8 cellular contexts compared by ENCODE assay signal in genomic region chr2:169827272-169828140, GRCh38. TPM values are rescaled to one million over a fixed set of nuclear protein-coding genes. Genes with fewer than 3 reads are reported as not detected.
DNase-seq lines count a peak whose midpoint lies in the region; ATAC-seq and TF ChIP-seq lines count a peak whose summit lies in the region.

UBR3 (plus strand) TSS chr2:169827454; CDS start chr2:169827508, 54 bp downstream.

- ATAC-seq in GM19372 (IDR thresholded peaks at IDR 0.05; ENCODE audit: low read depth, unreplicated experiment) (peak; percentile 70), HG03521 (IDR thresholded peaks at IDR 0.05; ENCODE audit: unreplicated experiment) (peak; percentile 80)

- intact Hi-C loops in CD14-positive monocyte (cut with micrococcal nuclease) (loop anchor here (10.0 kb wide), 3 partner anchors 107 to 253 kb away; partner anchors contain the start of genes FASTKD1 (in 1 of the 2) and PPIG (in 1 of the 2)), dorsolateral prefrontal cortex (cut with DNase I) (loop anchor here in 1 of 2 donors (10.0 kb wide), 1 partner anchor 47 kb away; no protein-coding TSS in a partner anchor), lower leg skin (cut with DNase I; ENCODE audit: low total_unique reads) (no loop called here)

- POLR2A ChIA-PET in activated CD4-positive, alpha-beta memory T cell treated with anti-CD3 and anti-CD28 coated beads, Interleukin-2, amount 10 ng/mL, durations not matched to agents 7 days and 5 days (lab: Charles Lee), result interaction anchor here (0.7 to 2.4 kb wide), 13 partner anchors 9 to 255 kb away, joined by 3 to 20 read pairs (median 4); partner anchors contain the start of genes CFAP210, PHOSPHO2 and SSB

- peak within 1 kb of the TSS; percentile 29 to 97 (median 82) for H3K27ac ChIP-seq in dorsolateral prefrontal cortex

- peaks cover 42% of the 10 kb centered on the region for H3K4me1 Mint-ChIP-seq in CD14-positive monocyte
- H3K4me1 Mint-ChIP-seq in activated CD4-positive, alpha-beta memory T cell treated with anti-CD3 and anti-CD28 coated beads, Interleukin-2, amount 10 ng/mL, durations not matched to agents 7 days and 5 days, result peaks cover 47% of the 10 kb centered on the region

- peak within 1 kb of the TSS; percentile 80 to 94 (median 89) for H3K27ac Mint-ChIP-seq in CD14-positive monocyte
- peak within 1 kb of the TSS; percentile 80 for H3K27ac Mint-ChIP-seq in activated CD4-positive, alpha-beta memory T cell treated with anti-CD3 and anti-CD28 coated beads, Interleukin-2, amount 10 ng/mL, durations not matched to agents 7 days and 5 days

- peak within 1 kb of the TSS; percentile 89 to 100 for H3K4me3 Mint-ChIP-seq in CD14-positive monocyte
- peak within 1 kb of the TSS; percentile 93 for H3K4me3 Mint-ChIP-seq in activated CD4-positive, alpha-beta memory T cell treated with anti-CD3 and anti-CD28 coated beads, Interleukin-2, amount 10 ng/mL, durations not matched to agents 7 days and 5 days

- CTCF ChIA-PET in activated CD4-positive, alpha-beta memory T cell treated with anti-CD3 and anti-CD28 coated beads, Interleukin-2, amount 10 ng/mL, durations not matched to agents 7 days and 5 days (lab: Charles Lee), result interaction anchor here (0.9 to 2.2 kb wide), 11 partner anchors 13 to 1101 kb away, joined by 3 to 8 read pairs (median 3); partner anchors contain the start of genes GORASP2 and SSB

- peaks cover 0 to 1% (median 0%) of the 10 kb centered on the region in 7 donors for H3K9me3 Mint-ChIP-seq in CD14-positive monocyte
- no peaks in the 10 kb centered on the region for H3K9me3 Mint-ChIP-seq in activated CD4-positive, alpha-beta memory T cell treated with anti-CD3 and anti-CD28 coated beads, Interleukin-2, amount 10 ng/mL, durations not matched to agents 7 days and 5 days

- H3K4me3 ChIP-seq in dorsolateral prefrontal cortex, result peak within 1 kb of the TSS; percentile 61 to 96 (median 84)
- H3K4me3 ChIP-seq in lower leg skin (ENCODE audit: low read depth, poor library complexity, severe bottlenecking), result peak within 1 kb of the TSS; percentile 94

- peaks cover 1 to 5% (median 3%) of the 10 kb centered on the region in 3 donors for H3K27me3 Mint-ChIP-seq in CD14-positive monocyte (ENCODE audit: low read depth in 3 of 3)
- H3K27me3 Mint-ChIP-seq in activated CD4-positive, alpha-beta memory T cell treated with anti-CD3 and anti-CD28 coated beads, Interleukin-2, amount 10 ng/mL, durations not matched to agents 7 days and 5 days, result no peaks in the 10 kb centered on the region

- no peak for TF ChIP-seq CTCF in CD14-positive monocyte (IDR thresholded peaks at IDR 0.05)
- TF ChIP-seq CTCF in dorsolateral prefrontal cortex (IDR thresholded peaks at IDR 0.05 in 54 of 56, conservative IDR thresholded peaks at IDR 0.05 in 2 of 56; ENCODE audit: low read depth in 1 of 56, partially characterized antibody in 56 of 56), result peak in 46 of 56 donors; percentile 3 to 58 (median 30)
- TF ChIP-seq CTCF in lower leg skin (IDR thresholded peaks at IDR 0.05), result no peak

- peaks cover 12 to 15% of the 10 kb centered on the region in 2 donors for H3K36me3 Mint-ChIP-seq in CD14-positive monocyte
- H3K36me3 Mint-ChIP-seq in activated CD4-positive, alpha-beta memory T cell treated with anti-CD3 and anti-CD28 coated beads, Interleukin-2, amount 10 ng/mL, durations not matched to agents 7 days and 5 days (ENCODE audit: low read depth), result peaks cover 22% of the 10 kb centered on the region

- no peaks in the 10 kb centered on the region for H3K27me3 ChIP-seq in dorsolateral prefrontal cortex

- WGBS in lower leg skin, 2 donors, result 0% methylated on average over 56 to 80 of the region's 104 CpGs

- DNase-seq in CD14-positive monocyte (ENCODE audit: low spot score), result peak; percentile 86
- peak; percentile 82 for DNase-seq in NCI-H82 treated with DMSO at 0.1 percent for 48 hours (lab: John Stamatoyannopoulos, UW; ENCODE audit: unreplicated experiment)
- DNase-seq in activated CD4-positive, alpha-beta memory T cell treated with anti-CD3 and anti-CD28 coated beads, Interleukin-2, amount 10 ng/mL, durations not matched to agents 7 days and 5 days, result peak; percentile 90
- peak; percentile 84 to 96 (median 92) for DNase-seq in dorsolateral prefrontal cortex
- peak; percentile 91 to 98 for DNase-seq in lower leg skin (ENCODE audit: low spot score in 2 of 2)
- DNase-seq in stimulated activated CD4-positive, alpha-beta T cell treated with anti-CD3 and anti-CD28 coated beads, Interleukin-4, amount 100 ng/mL, for 4 hours, result peak; percentile 86 to 93

- peak in 1 of 2 donors; percentile 53 for TF ChIP-seq POLR2A in lower leg skin (IDR thresholded peaks at IDR 0.05)

RNA-seq across cellular contexts. Expression of gene UBR3, which starts in this region (rescaled TPM):
- polyA plus RNA-seq in CD14-positive monocyte, result 1 to 10 TPM; 4.3 to 4.7 TPM
- 10 to 100 TPM; 19.7 to 19.8 TPM for total RNA-seq in activated CD4-positive, alpha-beta memory T cell treated with anti-CD3 and anti-CD28 coated beads, Interleukin-2, amount 10 ng/mL, durations not matched to agents 7 days and 5 days
- total RNA-seq in dorsolateral prefrontal cortex (100 to 1,000 TPM in 111 of 120 experiments, 10 to 100 TPM in 9; 72.2 to 156 (median 124) TPM), lower leg skin (10 to 100 TPM; 40.8 to 64.7 (median 50.5) TPM)

Comparison
In these comparisons a context has a peak if more than half of its experiments do, and no peak if none do; other contexts are left out.
1. Peak in every context shown above with its lines: DNase-seq, ATAC-seq, H3K4me3 ChIP-seq and H3K27ac ChIP-seq.
2. CTCF ChIP-seq: peak in dorsolateral prefrontal cortex (46 of 56); none in CD14-positive monocyte (single experiment) and lower leg skin (0 of 3).